Comparison of ENCODE assay signal across 1 cellular context in genomic region chr9:116209406-116210116, GRCh38.
TF ChIP-seq lines count a peak whose summit lies in the region.

No MANE protein-coding gene starts in this region.

TF ChIP-seq in SK-N-SH, 30 proteins besides CTCF, POLR2A, EP300 and RAD21:
- TF ChIP-seq ELF1 (IDR thresholded peaks at IDR 0.05): no peak
- TF ChIP-seq GATA2 (CRISPR knock-in tag; IDR thresholded peaks at IDR 0.05): no peak
- TF ChIP-seq FOSL2 (IDR thresholded peaks at IDR 0.05; ENCODE audit: borderline replicate concordance, low read depth): no peak
- TF ChIP-seq, protein P1, sequence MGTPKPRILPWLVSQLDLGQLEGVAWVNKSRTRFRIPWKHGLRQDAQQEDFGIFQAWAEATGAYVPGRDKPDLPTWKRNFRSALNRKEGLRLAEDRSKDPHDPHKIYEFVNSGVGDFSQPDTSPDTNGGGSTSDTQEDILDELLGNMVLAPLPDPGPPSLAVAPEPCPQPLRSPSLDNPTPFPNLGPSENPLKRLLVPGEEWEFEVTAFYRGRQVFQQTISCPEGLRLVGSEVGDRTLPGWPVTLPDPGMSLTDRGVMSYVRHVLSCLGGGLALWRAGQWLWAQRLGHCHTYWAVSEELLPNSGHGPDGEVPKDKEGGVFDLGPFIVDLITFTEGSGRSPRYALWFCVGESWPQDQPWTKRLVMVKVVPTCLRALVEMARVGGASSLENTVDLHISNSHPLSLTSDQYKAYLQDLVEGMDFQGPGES (IDR thresholded peaks at IDR 0.05; ENCODE audit: low read depth, low read length): no peak
- no peak for TF ChIP-seq MAX (IDR thresholded peaks at IDR 0.05; ENCODE audit: low read depth)
- no peak for TF ChIP-seq CHD2 (IDR thresholded peaks at IDR 0.05; ENCODE audit: low read length, partially characterized antibody)
- no peak for TF ChIP-seq SMC3 (IDR thresholded peaks at IDR 0.05; ENCODE audit: low read depth, low read length)
- no peak for TF ChIP-seq SIN3A (IDR thresholded peaks at IDR 0.05; ENCODE audit: borderline replicate concordance, low read depth, low read length)
- TF ChIP-seq TCF12 (IDR thresholded peaks at IDR 0.05): peak; percentile 19; the same call in 1 of the 2 replicates
- TF ChIP-seq MEF2A (IDR thresholded peaks at IDR 0.05; ENCODE audit: borderline replicate concordance, low read depth): no peak
- TF ChIP-seq RFX5 (IDR thresholded peaks at IDR 0.05; ENCODE audit: low read length): no peak
- peak; percentile 18; the same call in 1 of the 2 replicates for TF ChIP-seq JUND (IDR thresholded peaks at IDR 0.05)
- no peak for TF ChIP-seq YY1 (IDR thresholded peaks at IDR 0.05; ENCODE audit: low read depth)
- no peak for TF ChIP-seq FOXJ3 (CRISPR knock-in tag; IDR thresholded peaks at IDR 0.05)
- TF ChIP-seq, protein P2, sequence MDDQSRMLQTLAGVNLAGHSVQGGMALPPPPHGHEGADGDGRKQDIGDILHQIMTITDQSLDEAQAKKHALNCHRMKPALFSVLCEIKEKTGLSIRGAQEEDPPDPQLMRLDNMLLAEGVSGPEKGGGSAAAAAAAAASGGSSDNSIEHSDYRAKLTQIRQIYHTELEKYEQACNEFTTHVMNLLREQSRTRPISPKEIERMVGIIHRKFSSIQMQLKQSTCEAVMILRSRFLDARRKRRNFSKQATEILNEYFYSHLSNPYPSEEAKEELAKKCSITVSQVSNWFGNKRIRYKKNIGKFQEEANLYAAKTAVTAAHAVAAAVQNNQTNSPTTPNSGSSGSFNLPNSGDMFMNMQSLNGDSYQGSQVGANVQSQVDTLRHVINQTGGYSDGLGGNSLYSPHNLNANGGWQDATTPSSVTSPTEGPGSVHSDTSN (IDR thresholded peaks at IDR 0.05): peak; percentile 64
- TF ChIP-seq USF1 (IDR thresholded peaks at IDR 0.05; ENCODE audit: borderline replicate concordance, low read depth): no peak
- TF ChIP-seq NFIC (IDR thresholded peaks at IDR 0.05; ENCODE audit: borderline replicate concordance): peak; percentile 71
- no peak for TF ChIP-seq MXI1 (IDR thresholded peaks at IDR 0.05; ENCODE audit: low read depth, low read length)
- no peak for TF ChIP-seq REST (IDR thresholded peaks at IDR 0.05; ENCODE audit: low read depth, low read length)
- no peak for TF ChIP-seq USF2 (IDR thresholded peaks at IDR 0.05; ENCODE audit: borderline replicate concordance, low read depth, low read length)
